ENCODE assay signal across 25 cellular contexts in the genomic region with DNA sequence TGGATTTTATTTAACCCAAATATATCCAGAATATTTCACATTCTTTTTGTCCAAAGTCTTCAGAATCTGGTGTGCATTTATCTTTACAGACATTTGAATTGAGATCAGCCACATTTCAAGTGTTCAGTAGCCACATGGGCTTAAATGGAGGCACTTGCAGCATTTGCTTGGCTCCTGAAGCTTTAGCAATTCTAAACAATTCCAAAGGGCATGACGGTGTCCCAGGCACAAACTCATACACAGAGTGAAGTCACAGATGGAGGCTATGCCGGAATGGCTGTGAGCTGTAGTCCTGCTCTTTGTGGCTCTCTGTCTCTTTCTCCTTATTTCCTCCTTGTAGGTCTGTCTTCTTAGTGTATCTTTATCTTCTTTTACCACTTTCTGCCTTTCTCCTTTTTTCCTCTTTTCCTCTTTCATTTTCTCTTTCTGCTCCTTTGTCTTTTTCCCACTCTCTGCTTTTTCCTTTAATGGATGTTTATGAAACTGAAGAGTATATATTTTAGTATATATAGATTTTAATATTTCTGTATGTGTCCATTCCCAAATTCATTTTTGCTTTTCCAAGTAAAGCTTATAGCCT. TPM values are rescaled to one million over a fixed set of nuclear protein-coding genes. Genes with fewer than 3 reads are reported as not detected.
DNase-seq lines count a peak whose midpoint lies in the region; ATAC-seq and TF ChIP-seq lines count a peak whose summit lies in the region.
"Had no signal": no experiment of that assay in that cellular context is flagged by ENCODE, and none has a peak within 500 bp of the region (broad histone marks: within the 10 kb centered on the region; RNA-seq: fewer than 3 reads in every experiment).

No MANE protein-coding gene starts in this region.

- H3K27ac ChIP-seq in brain microvascular endothelial cell = no peak overlapping the region
- H3K27ac ChIP-seq: SJSA1 had no signal

- H3K4me3 Mint-ChIP-seq in stimulated activated naive CD8-positive, alpha-beta T cell treated with anti-CD3 and anti-CD28 coated beads, Interleukin-15, Interleukin-2, amounts not matched to agents 100 ng/mL and 50 ng/mL, for 24 hours = no peak overlapping the region
- peak overlapping the region; percentile 1 for H3K4me3 Mint-ChIP-seq in central memory CD8-positive, alpha-beta T cell
- no peak overlapping the region for H3K4me3 Mint-ChIP-seq in progenitor cell of endocrine pancreas (ENCODE audit: low read depth)
- H3K4me3 Mint-ChIP-seq: activated T-cell treated with anti-CD3 and anti-CD28 coated beads, Interleukin-2, amount 50 U/mL, for 4 hours; B cell; immature natural killer cell; natural killer cell had no signal

- no peaks in the 10 kb centered on the region for H3K27me3 Mint-ChIP-seq in stimulated activated naive CD8-positive, alpha-beta T cell treated with anti-CD3 and anti-CD28 coated beads, Interleukin-15, Interleukin-2, amounts not matched to agents 100 ng/mL and 50 ng/mL, for 24 hours
- no peaks in the 10 kb centered on the region for H3K27me3 Mint-ChIP-seq in central memory CD8-positive, alpha-beta T cell
- no peaks in the 10 kb centered on the region for H3K27me3 Mint-ChIP-seq in progenitor cell of endocrine pancreas
- H3K27me3 Mint-ChIP-seq: B cell, T-cell had no signal

- no peak for ATAC-seq in stimulated activated naive CD8-positive, alpha-beta T cell treated with anti-CD3 and anti-CD28 coated beads, Interleukin-15, Interleukin-2, amounts not matched to agents 100 U/mL and 50 U/mL, for 24 hours
- ATAC-seq in central memory CD8-positive, alpha-beta T cell (replicated peaks; ENCODE audit: extremely low read depth, poor library complexity, severe bottlenecking) = no peak
- ATAC-seq in GM21390 (IDR thresholded peaks at IDR 0.05; ENCODE audit: unreplicated experiment) (no peak), HG03442 (IDR thresholded peaks at IDR 0.05; ENCODE audit: unreplicated experiment) (no peak)
- ATAC-seq: activated T-cell treated with anti-CD3 and anti-CD28 coated beads, Interleukin-2, amount 50 U/mL, for 4 hours; gastrocnemius medialis; natural killer cell; T-cell had no signal

- in situ Hi-C loops in brain microvascular endothelial cell (cut with HindIII; ENCODE audit: low pct_ligation_motif_present, low sequenced_read_pairs) = loop anchor here (25.0 kb wide), 1 partner anchor 168 kb away; a partner anchor contains a TSS

- no peak for DNase-seq in stimulated activated naive CD8-positive, alpha-beta T cell treated with anti-CD3 and anti-CD28 coated beads, Interleukin-15, Interleukin-2, amounts not matched to agents 100 U/mL and 50 U/mL, for 24 hours
- DNase-seq in central memory CD8-positive, alpha-beta T cell (ENCODE audit: low spot score in 2 of 2) = no peak
- DNase-seq in progenitor cell of endocrine pancreas (ENCODE audit: low spot score, unreplicated experiment) = no peak
- DNase-seq in brain microvascular endothelial cell = no peak
- DNase-seq in mucosa of gallbladder (ENCODE audit: low spot score) = no peak
- DNase-seq: activated T-cell treated with anti-CD3 and anti-CD28 coated beads, Interleukin-2, amount 50 U/mL, for 4 hours; effector memory CD4-positive, alpha-beta T cell; erythroblast; gastrocnemius medialis; H7; hippocampal formation; immature natural killer cell; natural killer cell; NCI-H1092; NCI-H1930; NCI-H69; stimulated activated CD4-positive, alpha-beta T cell treated with anti-CD3 and anti-CD28 coated beads, Interleukin-4, amount 100 ng/mL, for 1 hour; stimulated activated naive CD4-positive, alpha-beta T cell treated with Interleukin-2 at 50 U/mL for 16 hours; T-cell; upper lobe of left lung had no signal

- no peaks in the 10 kb centered on the region for H3K27me3 ChIP-seq in brain microvascular endothelial cell (replicated peaks)
- H3K27me3 ChIP-seq: gastrocnemius medialis, SJSA1, upper lobe of left lung had no signal

- TF ChIP-seq CTCF in progenitor cell of endocrine pancreas (IDR thresholded peaks at IDR 0.05; ENCODE audit: unreplicated experiment) (no peak), brain microvascular endothelial cell (IDR thresholded peaks at IDR 0.05; ENCODE audit: low read depth, low read length, missing control alignments) (no peak)

- peaks cover 62% of the 10 kb centered on the region for H3K36me3 Mint-ChIP-seq in stimulated activated naive CD8-positive, alpha-beta T cell treated with anti-CD3 and anti-CD28 coated beads, Interleukin-15, Interleukin-2, amounts not matched to agents 100 ng/mL and 50 ng/mL, for 24 hours (ENCODE audit: low read depth)
- H3K36me3 Mint-ChIP-seq in central memory CD8-positive, alpha-beta T cell (ENCODE audit: insufficient read depth) = peaks cover 17% of the 10 kb centered on the region
- H3K36me3 Mint-ChIP-seq in progenitor cell of endocrine pancreas (ENCODE audit: insufficient read depth) = peaks cover 36% of the 10 kb centered on the region

- H3K4me3 ChIP-seq in brain microvascular endothelial cell (ENCODE audit: low read depth, low read length) = no peak overlapping the region
- H3K4me3 ChIP-seq: gastrocnemius medialis, SJSA1, upper lobe of left lung had no signal

- peaks cover 83% of the 10 kb centered on the region for H3K4me1 Mint-ChIP-seq in stimulated activated naive CD8-positive, alpha-beta T cell treated with anti-CD3 and anti-CD28 coated beads, Interleukin-15, Interleukin-2, amounts not matched to agents 100 ng/mL and 50 ng/mL, for 24 hours (ENCODE audit: low read depth)
- H3K4me1 Mint-ChIP-seq in central memory CD8-positive, alpha-beta T cell = peaks cover 45% of the 10 kb centered on the region
- H3K4me1 Mint-ChIP-seq in progenitor cell of endocrine pancreas (ENCODE audit: low read depth) = peaks cover 83% of the 10 kb centered on the region
- H3K4me1 Mint-ChIP-seq: immature natural killer cell had no signal

- no peaks in the 10 kb centered on the region for H3K9me3 Mint-ChIP-seq in stimulated activated naive CD8-positive, alpha-beta T cell treated with anti-CD3 and anti-CD28 coated beads, Interleukin-15, Interleukin-2, amounts not matched to agents 100 ng/mL and 50 ng/mL, for 24 hours
- no peaks in the 10 kb centered on the region for H3K9me3 Mint-ChIP-seq in central memory CD8-positive, alpha-beta T cell
- no peaks in the 10 kb centered on the region for H3K9me3 Mint-ChIP-seq in progenitor cell of endocrine pancreas (ENCODE audit: low read depth)
- H3K9me3 Mint-ChIP-seq: activated T-cell treated with anti-CD3 and anti-CD28 coated beads, Interleukin-2, amount 50 U/mL, for 4 hours; immature natural killer cell; natural killer cell; T-cell had no signal

- H3K36me3 ChIP-seq in brain microvascular endothelial cell (replicated peaks) = no peaks in the 10 kb centered on the region

- H3K27ac Mint-ChIP-seq in stimulated activated naive CD8-positive, alpha-beta T cell treated with anti-CD3 and anti-CD28 coated beads, Interleukin-15, Interleukin-2, amounts not matched to agents 100 ng/mL and 50 ng/mL, for 24 hours = peak overlapping the region; percentile 87
- H3K27ac Mint-ChIP-seq in central memory CD8-positive, alpha-beta T cell (ENCODE audit: low read depth) = no peak overlapping the region
- H3K27ac Mint-ChIP-seq in progenitor cell of endocrine pancreas = peak overlapping the region; percentile 50
- H3K27ac Mint-ChIP-seq: B cell, natural killer cell had no signal

RNA-seq across cellular contexts. Expression of a gene that starts 7.7 kb away (rescaled TPM):
- total RNA-seq in progenitor cell of endocrine pancreas (7.7 and 8.8 TPM in 2 replicates), mucosa of gallbladder (4.1 TPM)
